ENCODE assay signal across 19 cellular contexts in genomic region chr13:33307820-33308219, GRCh38. TPM values are rescaled to one million over a fixed set of nuclear protein-coding genes. Genes with fewer than 3 reads are reported as not detected.
"Had no signal": no experiment of that assay in that cellular context is flagged by ENCODE, and none has a peak within 500 bp of the region (broad histone marks: within the 10 kb centered on the region; RNA-seq: fewer than 3 reads in every experiment).

No MANE protein-coding gene starts in this region.

- H3K9me3 ChIP-seq: adrenal gland, psoas muscle, right lobe of liver, testis, upper lobe of right lung had no signal

- H3K27ac ChIP-seq: adrenal gland, coronary artery, epithelial cell of prostate, psoas muscle, right lobe of liver, testis, upper lobe of right lung had no signal

- H3K4me1 ChIP-seq: right lobe of liver, testis had no signal

- DNase-seq: activated B cell treated with CpG ODN at 0.5 μM for 24 hours; activated CD4-positive, alpha-beta T cell treated with anti-CD3 and anti-CD28 coated beads for 48 hours; activated CD8-positive, alpha-beta T cell treated with anti-CD3 and anti-CD28 coated beads for 36 hours; activated effector memory CD4-positive, alpha-beta T cell treated with Interleukin-2 at 50 U/mL for 16 hours; activated naive CD4-positive, alpha-beta T cell treated with anti-CD3 and anti-CD28 coated beads, Interleukin-2, amount 50 U/mL, for 16 hours; activated T-cell treated with anti-CD3 and anti-CD28 coated beads, Interleukin-2, amount 50 U/mL, for 4 hours; adrenal gland; central memory CD4-positive, alpha-beta T cell; effector CD8-positive, alpha-beta T cell; heart left ventricle; psoas muscle; right lobe of liver; stimulated activated naive CD8-positive, alpha-beta T cell treated with anti-CD3 and anti-CD28 coated beads, Interleukin-15, amount 100 ng/mL, for 72 hours; testis; upper lobe of right lung had no signal

- H3K27me3 ChIP-seq: adrenal gland, heart left ventricle, right lobe of liver, testis, upper lobe of right lung had no signal

- FAIRE-seq: frontal cortex, TTC549 had no signal

- H3K36me3 ChIP-seq: adrenal gland, heart left ventricle, right lobe of liver, upper lobe of right lung had no signal

- H3K4me3 ChIP-seq: adrenal gland, coronary artery, heart left ventricle, psoas muscle, right lobe of liver, testis, upper lobe of right lung had no signal

RNA-seq across cellular contexts. Expression of gene STARD13, which starts 22.3 kb away (rescaled TPM):
- total RNA-seq: activated CD8-positive, alpha-beta T cell treated with anti-CD3 and anti-CD28 coated beads for 36 hours had no signal
